Comparison of ENCODE assay signal across 7 cellular contexts in the genomic region with DNA sequence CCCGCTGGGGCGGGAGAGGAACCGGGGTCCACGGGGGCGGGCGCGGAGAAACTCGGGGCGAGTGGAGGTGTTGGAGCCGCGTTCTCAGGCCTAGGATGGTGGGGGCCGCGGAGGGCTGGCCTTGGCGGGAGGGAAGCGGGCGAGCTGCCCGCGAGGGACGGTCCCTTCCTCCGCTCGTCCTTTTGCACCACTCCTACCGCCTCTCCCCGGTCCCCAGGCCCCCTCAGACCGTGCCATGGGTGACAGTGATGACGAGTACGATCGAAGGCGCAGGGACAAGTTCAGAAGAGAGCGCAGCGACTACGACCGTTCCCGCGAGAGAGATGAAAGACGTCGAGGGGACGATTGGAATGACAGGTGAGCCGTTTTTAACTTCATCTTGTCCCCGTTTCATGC. TPM values are rescaled to one million over a fixed set of nuclear protein-coding genes. Genes with fewer than 3 reads are reported as not detected.
DNase-seq lines count a peak whose midpoint lies in the region; ATAC-seq and TF ChIP-seq lines count a peak whose summit lies in the region.

No MANE protein-coding gene starts in this region.

- H3K79me2 ChIP-seq in MM.1S (ENCODE audit: low read length), result peaks cover 54% of the 10 kb centered on the region

- peak; percentile 30 for ATAC-seq in GM21825 (IDR thresholded peaks at IDR 0.05; ENCODE audit: unreplicated experiment)

- peak overlapping the region; percentile 80 for H2AFZ ChIP-seq in MM.1S (ENCODE audit: low read length)

- peak overlapping the region; percentile 96 for H3K9ac ChIP-seq in MM.1S (ENCODE audit: low read length)

- H3K36me3 Mint-ChIP-seq in immature natural killer cell, result peaks cover 7 to 19% (median 11%) of the 10 kb centered on the region in 3 donors

- H3K27me3 ChIP-seq in MM.1S (replicated peaks; ENCODE audit: insufficient read depth, low read length), result no peaks in the 10 kb centered on the region

- H3K4me3 ChIP-seq in GM12875 (ENCODE audit: low read depth, low read length) (peak overlapping the region; percentile 94), MM.1S (ENCODE audit: low read length) (peak overlapping the region; percentile 97), astrocyte of the spinal cord (ENCODE audit: low read depth, low read length) (peak overlapping the region; percentile 97)

- H3K4me3 Mint-ChIP-seq in immature natural killer cell, result peak overlapping the region; percentile 97 to 99 (median 99)

- H4K20me1 ChIP-seq in MM.1S (ENCODE audit: insufficient read depth, low read length), result no peaks in the 10 kb centered on the region

- peak overlapping the region; percentile 91 to 98 (median 96) for H3K27ac Mint-ChIP-seq in immature natural killer cell

- peak; percentile 44 for DNase-seq in MM.1S
- DNase-seq in astrocyte of the spinal cord (ENCODE audit: low read depth, low spot score), result no peak
- DNase-seq in immature natural killer cell, result no peak
- peak in 4 of 6 experiments; percentile 25 to 54 (median 41) for DNase-seq in stimulated activated naive CD4-positive, alpha-beta T cell (lab: John Stamatoyannopoulos, UW)
- DNase-seq in T-helper 9 cell, result no peak

- no peaks in the 10 kb centered on the region for H3K9me3 Mint-ChIP-seq in immature natural killer cell

- peaks cover 11% of the 10 kb centered on the region; the same call in 1 of the 2 replicates for H3K4me1 ChIP-seq in MM.1S (ENCODE audit: low read length)

- no peaks in the 10 kb centered on the region for H3K9me3 ChIP-seq in MM.1S (replicated peaks; ENCODE audit: insufficient read depth, low read length)

- H3F3A ChIP-seq in MM.1S (ENCODE audit: insufficient read depth, low read length), result 0 out of 2 replicates have a peak, but pooled peaks cover 3% of the 10 kb centered on the region

- no peak for TF ChIP-seq CTCF in GM12875 (IDR thresholded peaks at IDR 0.05; ENCODE audit: borderline replicate concordance, insufficient read depth, low read depth, low read length)
- TF ChIP-seq CTCF in MM.1S (IDR thresholded peaks at IDR 0.05; ENCODE audit: low read length), result no peak
- no peak for TF ChIP-seq CTCF in astrocyte of the spinal cord (IDR thresholded peaks at IDR 0.05; ENCODE audit: low read depth, low read length)

- H3K4me1 Mint-ChIP-seq in immature natural killer cell, result peaks cover 50 to 57% of the 10 kb centered on the region in 2 donors

- peaks cover 10 to 16% (median 12%) of the 10 kb centered on the region in 3 donors for H3K27me3 Mint-ChIP-seq in immature natural killer cell (ENCODE audit: low read depth in 3 of 3)

- peak overlapping the region; percentile 83 for H3K27ac ChIP-seq in MM.1S (ENCODE audit: low read length)

- no peaks in the 10 kb centered on the region for H3K9me2 ChIP-seq in MM.1S (replicated peaks; ENCODE audit: insufficient read depth, low read length)

- in situ Hi-C loops in astrocyte of the spinal cord (cut with HindIII; ENCODE audit: low sequenced_read_pairs), result no loop called here

- peak overlapping the region; percentile 95 for H3K4me2 ChIP-seq in MM.1S (ENCODE audit: low read depth, low read length)

- no peaks in the 10 kb centered on the region for H3K36me3 ChIP-seq in MM.1S (replicated peaks; ENCODE audit: insufficient read depth, low read length)

RNA-seq across cellular contexts. Expression of a gene that starts 0.5 kb away (rescaled TPM):
- polyA plus RNA-seq in immature natural killer cell, result 10 to 100 TPM; 24.9 to 73.4 (median 33.2) TPM

RNA-seq across cellular contexts. Expression of a gene that starts 8.2 kb away (rescaled TPM):
- polyA plus RNA-seq in immature natural killer cell, result under 1 TPM in 1 of 3 donors, not detected in 2; 0.11 TPM

RNA-seq across cellular contexts. Expression of a gene that starts 14.2 kb away (rescaled TPM):
- polyA plus RNA-seq in immature natural killer cell, result 1 to 10 TPM in 1 of 3 donors, under 1 TPM in 1, not detected in 1; 0.59 to 1.1 TPM

RNA-seq across cellular contexts. Expression of a gene that starts 20.3 kb away (rescaled TPM):
- polyA plus RNA-seq in immature natural killer cell, result not detected

RNA-seq across cellular contexts. Expression of a gene that starts 22.8 kb away (rescaled TPM):
- polyA plus RNA-seq in immature natural killer cell, result 1 to 10 TPM; 3.2 to 5.9 (median 4.7) TPM

Comparison
In these comparisons a context has a peak if more than half of its experiments do, and no peak if none do; other contexts are left out.
1. DNase-seq: peak in MM.1S (single experiment) and stimulated activated naive CD4-positive, alpha-beta T cell (4 of 6); none in astrocyte of the spinal cord (single experiment), immature natural killer cell (0 of 3) and T-helper 9 cell (single experiment).
2. Peak in every context shown above with its lines, with median percentiles within 50 percentile points of each other: H3K4me3 ChIP-seq.